1 cellular context compared by ENCODE assay signal in genomic region chr1:207084241-207084640, GRCh38.
TF ChIP-seq lines count a peak whose summit lies in the region.

No MANE protein-coding gene starts in this region.

TF ChIP-seq in SK-N-SH treated with all-trans-retinoic acid at 6 μM for 48 hours, 23 proteins besides CTCF, POLR2A, EP300 and RAD21 (continued from another document):
- TF ChIP-seq TSHZ2 (CRISPR knock-in tag; IDR thresholded peaks at IDR 0.05): no peak
- TF ChIP-seq ZFP3 (CRISPR knock-in tag; IDR thresholded peaks at IDR 0.05): no peak
TF ChIP-seq in SK-N-SH treated with all-trans-retinoic acid at 6 μM for 48 hours: peak in this region for 0.
